8 cellular contexts compared by ENCODE assay signal in the genomic region with DNA sequence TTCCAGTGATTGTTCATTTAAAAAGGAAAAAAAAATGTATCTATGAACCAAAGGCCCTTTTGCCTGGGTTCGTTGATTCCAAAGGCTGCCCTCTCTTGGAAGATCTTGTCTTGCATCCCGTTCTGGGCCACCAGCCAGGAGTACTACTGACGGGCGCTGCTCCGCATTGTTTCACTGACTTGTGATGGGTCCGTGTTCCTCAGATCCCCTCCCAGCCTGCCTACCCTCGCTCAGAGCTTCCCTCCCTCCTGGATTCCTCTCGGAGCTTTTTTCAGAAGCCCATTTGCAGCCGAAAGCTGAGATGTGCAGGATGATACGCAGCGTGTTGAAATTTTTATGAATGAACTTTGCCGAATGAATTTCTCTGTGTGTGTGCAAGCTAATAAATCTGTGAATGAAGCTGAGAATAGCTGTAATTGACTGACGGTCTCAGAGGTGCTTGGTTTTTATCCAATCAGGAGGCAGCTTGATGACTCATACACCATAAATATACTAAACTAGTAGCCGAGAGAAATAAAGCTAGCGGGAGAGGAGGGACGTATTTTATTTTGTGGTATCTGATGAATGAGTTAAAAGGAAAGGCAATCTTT. TPM values are rescaled to one million over a fixed set of nuclear protein-coding genes. Genes with fewer than 3 reads are reported as not detected.
A peak's percentile ranks its signal among the peaks of the same experiment; 100 is the strongest.
DNase-seq lines count a peak whose midpoint lies in the region; ATAC-seq and TF ChIP-seq lines count a peak whose summit lies in the region.

A gene with protein sequence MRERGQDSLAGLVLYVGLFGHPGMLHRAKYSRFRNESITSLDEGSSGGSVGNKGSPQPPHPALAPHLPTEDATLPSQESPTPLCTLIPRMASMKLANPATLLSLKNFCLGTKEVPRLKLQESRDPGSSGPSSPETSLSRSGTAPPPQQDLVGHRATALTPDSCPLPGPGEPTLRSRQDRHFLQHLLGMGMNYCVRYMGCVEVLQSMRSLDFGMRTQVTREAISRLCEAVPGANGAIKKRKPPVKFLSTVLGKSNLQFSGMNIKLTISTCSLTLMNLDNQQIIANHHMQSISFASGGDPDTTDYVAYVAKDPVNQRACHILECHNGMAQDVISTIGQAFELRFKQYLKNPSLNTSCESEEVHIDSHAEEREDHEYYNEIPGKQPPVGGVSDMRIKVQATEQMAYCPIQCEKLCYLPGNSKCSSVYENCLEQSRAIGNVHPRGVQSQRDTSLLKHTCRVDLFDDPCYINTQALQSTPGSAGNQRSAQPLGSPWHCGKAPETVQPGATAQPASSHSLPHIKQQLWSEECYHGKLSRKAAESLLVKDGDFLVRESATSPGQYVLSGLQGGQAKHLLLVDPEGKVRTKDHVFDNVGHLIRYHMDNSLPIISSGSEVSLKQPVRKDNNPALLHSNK (minus strand): TSS at position 396 of the 590 bp plus-strand sequence. CDS start 904 bp downstream, outside the sequence.

- no peaks in the 10 kb centered on the region for H3K9me3 ChIP-seq in BE2C
- H3K9me3 ChIP-seq in transverse colon: no peaks in the 10 kb centered on the region

- H3K9me3 Mint-ChIP-seq in activated B cell treated with CpG ODN at 0.5 μM for 24 hours: no peaks in the 10 kb centered on the region

- in situ Hi-C loops in transverse colon (cut with MboI; ENCODE audit: low pct_ligation_motif_present in 1 of 4, low pct_unique_long_range_greater_than_20kb in 1 of 4, low sequenced_read_pairs in 3 of 4): no loop called here

- H3K36me3 Mint-ChIP-seq in activated B cell treated with CpG ODN at 0.5 μM for 24 hours (ENCODE audit: low read depth): no peaks in the 10 kb centered on the region

- CTCF ChIA-PET in activated B cell treated with CpG ODN at 0.5 μM for 24 hours (lab: Charles Lee): interaction anchor here (1.5 to 1.7 kb wide), 2 partner anchors 9 to 12 kb away, joined by 3 to 14 read pairs; no protein-coding TSS in a partner anchor

- intact Hi-C loops in activated B cell treated with CpG ODN at 0.5 μM for 24 hours (cut with micrococcal nuclease) (no loop called here), transverse colon (cut with DNase I; ENCODE audit: low total_unique reads) (loop anchor here (10.0 kb wide), 1 partner anchor 89 kb away; a partner anchor contains a TSS)

- 0 to 1% methylated on average over 4 to 16 of the region's 16 CpGs for WGBS in transverse colon (ENCODE audit: low coverage in 1 of 2), 2 donors

- H3K4me1 Mint-ChIP-seq in activated B cell treated with CpG ODN at 0.5 μM for 24 hours: peaks cover 22% of the 10 kb centered on the region

- peak; percentile 47 for TF ChIP-seq CTCF in BE2C (IDR thresholded peaks at IDR 0.05; ENCODE audit: low read depth, low read length)
- TF ChIP-seq CTCF in activated B cell treated with CpG ODN at 0.5 μM for 24 hours (IDR thresholded peaks at IDR 0.05): no peak
- TF ChIP-seq CTCF in fibroblast of mammary gland (conservative IDR thresholded peaks at IDR 0.05; ENCODE audit: control insufficient read depth, insufficient read depth, low read depth, low read length): peak; percentile 46
- TF ChIP-seq CTCF in transverse colon (IDR thresholded peaks at IDR 0.05): no peak

- H3K27me3 ChIP-seq in BE2C (no peaks in the 10 kb centered on the region), transverse colon (peaks cover 35% of the 10 kb centered on the region)

- ATAC-seq in GM19023 (IDR thresholded peaks at IDR 0.05; ENCODE audit: unreplicated experiment) (peak; percentile 51), activated B cell treated with CpG ODN at 0.5 μM for 24 hours (ENCODE audit: low read depth) (peak; percentile 28), HG03521 (IDR thresholded peaks at IDR 0.05; ENCODE audit: unreplicated experiment) (no peak)

- H3K36me3 ChIP-seq in BE2C (no peaks in the 10 kb centered on the region), transverse colon (no peaks in the 10 kb centered on the region)

- DNase-seq in BE2C (peak; percentile 81), NCI-H1417 (lab: John Stamatoyannopoulos, UW) (peak; percentile 12 to 80 (median 46)), activated B cell treated with CpG ODN at 0.5 μM for 24 hours (no peak), fibroblast of mammary gland (ENCODE audit: low read depth) (peak; percentile 86), mucosa of gallbladder (ENCODE audit: low spot score) (peak; percentile 61), transverse colon (peak; percentile 34)

- H3K27ac ChIP-seq in transverse colon: peak within 1 kb of the TSS in 2 of 4 donors; percentile 30 to 41

- H3K27ac Mint-ChIP-seq in activated B cell treated with CpG ODN at 0.5 μM for 24 hours: no peak within 1 kb of the TSS

- no peaks in the 10 kb centered on the region for H3K4me1 ChIP-seq in BE2C
- H3K4me1 ChIP-seq in transverse colon: peaks cover 7 to 21% (median 18%) of the 10 kb centered on the region in 4 donors

- peaks cover 42% of the 10 kb centered on the region for H3K27me3 Mint-ChIP-seq in activated B cell treated with CpG ODN at 0.5 μM for 24 hours

- POLR2A ChIA-PET in activated B cell treated with CpG ODN at 0.5 μM for 24 hours (lab: Charles Lee): no interaction called here

- TF ChIP-seq EP300 in transverse colon (IDR thresholded peaks at IDR 0.05; ENCODE audit: low read depth): no peak

- no peak for TF ChIP-seq POLR2A in transverse colon (IDR thresholded peaks at IDR 0.05)

- H3K4me3 Mint-ChIP-seq in activated B cell treated with CpG ODN at 0.5 μM for 24 hours: peak within 1 kb of the TSS; percentile 79

- peak within 1 kb of the TSS; percentile 81 for H3K4me3 ChIP-seq in BE2C (ENCODE audit: low read depth, low read length)
- peak within 1 kb of the TSS; percentile 78 for H3K4me3 ChIP-seq in fibroblast of mammary gland (ENCODE audit: control insufficient read depth, low read depth, low read length)
- H3K4me3 ChIP-seq in transverse colon: peak within 1 kb of the TSS; percentile 26 to 47 (median 36)

RNA-seq across cellular contexts. Expression of the gene that starts here (rescaled TPM):
- 0.82 TPM for polyA plus RNA-seq in BE2C (2012; ENCODE audit: insufficient read depth, insufficient read length, low read depth)
- total RNA-seq in activated B cell treated with CpG ODN at 0.5 μM for 24 hours: 0.24 TPM in 1 of 2 replicates, not detected in the other
- total RNA-seq in mucosa of gallbladder: 3.7 TPM
- total RNA-seq in transverse colon: under 1 TPM in 2 of 4 donors, not detected in 2; 0.48 to 0.96 TPM

Comparison
In these comparisons a context has a peak if more than half of its experiments do, and no peak if none do; other contexts are left out.
1. Peak in ATAC-seq in activated B cell treated with CpG ODN at 0.5 μM for 24 hours; RNA of the gene not detected or under 1 TPM.
2. Peak in DNase-seq and H3K4me3 ChIP-seq in transverse colon; RNA of the gene not detected or under 1 TPM.
3. CTCF ChIP-seq: peak in BE2C (single experiment) and fibroblast of mammary gland (single experiment); none in activated B cell treated with CpG ODN at 0.5 μM for 24 hours (single experiment) and transverse colon (0 of 5).
4. Peak in every context shown above with its lines, with median percentiles within 50 percentile points of each other: H3K4me3 ChIP-seq.